34 cellular contexts compared by ENCODE assay signal in genomic region chr7:88826222-88826621, GRCh38. TPM values are rescaled to one million over a fixed set of nuclear protein-coding genes. Genes with fewer than 3 reads are reported as not detected.
"Had no signal": no experiment of that assay in that cellular context is flagged by ENCODE, and none has a peak within 500 bp of the region (broad histone marks: within the 10 kb centered on the region; RNA-seq: fewer than 3 reads in every experiment).

No MANE protein-coding gene starts in this region.

- DNase-seq: activated CD4-positive, alpha-beta memory T cell treated with anti-CD3 and anti-CD28 coated beads for 36 hours; activated CD4-positive, alpha-beta T cell treated with anti-CD3 and anti-CD28 coated beads, Interleukin-2, amount 10 ng/mL, durations not matched to agents 24 days and 14 days; activated CD8-positive, alpha-beta memory T cell treated with anti-CD3 and anti-CD28 coated beads, Interleukin-2, amount 50 U/mL, for 4 hours; activated gamma-delta T cell; activated naive CD4-positive, alpha-beta T cell treated with anti-CD3 and anti-CD28 coated beads, Interleukin-2, amount 10 ng/mL, durations not matched to agents 7 days and 5 days; activated naive CD8-positive, alpha-beta T cell treated with anti-CD3 and anti-CD28 coated beads, Interleukin-2, amount 10 ng/mL, durations not matched to agents 7 days and 5 days; activated T-cell treated with anti-CD3 and anti-CD28 coated beads, Interleukin-2, amount 50 U/mL, for 24 hours; dorsolateral prefrontal cortex; effector memory CD8-positive, alpha-beta T cell; erythroblast; gastrocnemius medialis; islet precursor cell; left ventricle myocardium inferior; mesendoderm; natural killer cell; occipital lobe; psoas muscle; sigmoid colon; small intestine; stimulated activated CD4-positive, alpha-beta T cell treated with anti-CD3 and anti-CD28 coated beads, Interleukin-2, amount 100 ng/mL, for 24 hours; stimulated activated naive CD4-positive, alpha-beta T cell; tibial artery; upper lobe of right lung; WERI-Rb-1 had no signal

- H3K36me3 Mint-ChIP-seq: activated CD4-positive, alpha-beta memory T cell treated with anti-CD3 and anti-CD28 coated beads for 36 hours; activated naive CD4-positive, alpha-beta T cell treated with anti-CD3 and anti-CD28 coated beads, Interleukin-2, amount 10 ng/mL, durations not matched to agents 7 days and 5 days; activated naive CD8-positive, alpha-beta T cell treated with anti-CD3 and anti-CD28 coated beads, Interleukin-2, amount 10 ng/mL, durations not matched to agents 7 days and 5 days; brain; natural killer cell; neural progenitor cell had no signal

- H3K27ac Mint-ChIP-seq: activated CD4-positive, alpha-beta memory T cell treated with anti-CD3 and anti-CD28 coated beads for 36 hours; activated CD4-positive, alpha-beta T cell treated with anti-CD3 and anti-CD28 coated beads, Interleukin-2, amount 10 ng/mL, durations not matched to agents 24 days and 14 days; activated naive CD4-positive, alpha-beta T cell treated with anti-CD3 and anti-CD28 coated beads, Interleukin-2, amount 10 ng/mL, durations not matched to agents 7 days and 5 days; activated naive CD8-positive, alpha-beta T cell treated with anti-CD3 and anti-CD28 coated beads, Interleukin-2, amount 10 ng/mL, durations not matched to agents 7 days and 5 days; activated T-cell treated with anti-CD3 and anti-CD28 coated beads, Interleukin-2, amount 50 U/mL, for 24 hours; brain; effector memory CD8-positive, alpha-beta T cell; natural killer cell; neural progenitor cell had no signal

- H3K27me3 Mint-ChIP-seq: activated CD4-positive, alpha-beta memory T cell treated with anti-CD3 and anti-CD28 coated beads for 36 hours; activated CD4-positive, alpha-beta T cell treated with anti-CD3 and anti-CD28 coated beads, Interleukin-2, amount 10 ng/mL, durations not matched to agents 24 days and 14 days; activated naive CD4-positive, alpha-beta T cell treated with anti-CD3 and anti-CD28 coated beads, Interleukin-2, amount 10 ng/mL, durations not matched to agents 7 days and 5 days; activated naive CD8-positive, alpha-beta T cell treated with anti-CD3 and anti-CD28 coated beads, Interleukin-2, amount 10 ng/mL, durations not matched to agents 7 days and 5 days; activated T-cell treated with anti-CD3 and anti-CD28 coated beads, Interleukin-2, amount 50 U/mL, for 24 hours; brain; effector memory CD8-positive, alpha-beta T cell had no signal

- H3K9me3 Mint-ChIP-seq: brain, neural progenitor cell had no signal

- H3K4me3 Mint-ChIP-seq: activated CD4-positive, alpha-beta memory T cell treated with anti-CD3 and anti-CD28 coated beads for 36 hours; activated CD4-positive, alpha-beta T cell treated with anti-CD3 and anti-CD28 coated beads, Interleukin-2, amount 10 ng/mL, durations not matched to agents 24 days and 14 days; activated naive CD4-positive, alpha-beta T cell treated with anti-CD3 and anti-CD28 coated beads, Interleukin-2, amount 10 ng/mL, durations not matched to agents 7 days and 5 days; activated naive CD8-positive, alpha-beta T cell treated with anti-CD3 and anti-CD28 coated beads, Interleukin-2, amount 10 ng/mL, durations not matched to agents 7 days and 5 days; activated T-cell treated with anti-CD3 and anti-CD28 coated beads, Interleukin-2, amount 50 U/mL, for 24 hours; brain; effector memory CD8-positive, alpha-beta T cell; natural killer cell; neural progenitor cell had no signal

- ATAC-seq: activated CD4-positive, CD25-positive, alpha-beta regulatory T cell treated with anti-CD3 and anti-CD28 coated beads, Interleukin-2, amount 50 U/mL, for 24 hours; effector memory CD8-positive, alpha-beta T cell; gastrocnemius medialis; natural killer cell; psoas muscle; upper lobe of right lung had no signal

- H3K4me1 Mint-ChIP-seq: activated CD4-positive, alpha-beta T cell treated with anti-CD3 and anti-CD28 coated beads, Interleukin-2, amount 10 ng/mL, durations not matched to agents 24 days and 14 days; activated naive CD4-positive, alpha-beta T cell treated with anti-CD3 and anti-CD28 coated beads, Interleukin-2, amount 10 ng/mL, durations not matched to agents 7 days and 5 days; activated naive CD8-positive, alpha-beta T cell treated with anti-CD3 and anti-CD28 coated beads, Interleukin-2, amount 10 ng/mL, durations not matched to agents 7 days and 5 days; brain; natural killer cell; neural progenitor cell had no signal

RNA-seq across cellular contexts. Expression of gene TEX47, which starts 30.7 kb away (rescaled TPM):
- total RNA-seq: activated CD4-positive, alpha-beta memory T cell treated with anti-CD3 and anti-CD28 coated beads for 36 hours; activated CD4-positive, alpha-beta T cell treated with anti-CD3 and anti-CD28 coated beads, Interleukin-2, amount 10 ng/mL, durations not matched to agents 24 days and 14 days; activated CD8-positive, alpha-beta memory T cell treated with anti-CD3 and anti-CD28 coated beads for 36 hours; activated naive CD8-positive, alpha-beta T cell treated with anti-CD3 and anti-CD28 coated beads, Interleukin-2, amount 10 ng/mL, durations not matched to agents 7 days and 5 days; ascending aorta; cerebellum; dorsolateral prefrontal cortex; gastrocnemius medialis; hepatocyte; left ventricle myocardium inferior; lung; mononuclear cell; natural killer cell; occipital lobe; psoas muscle; sigmoid colon; suprapubic skin; upper lobe of right lung had no signal
